ENCODE assay signal across 9 cellular contexts in genomic region chr11:765025-765801, GRCh38. TPM values are rescaled to one million over a fixed set of nuclear protein-coding genes. Genes with fewer than 3 reads are reported as not detected.
DNase-seq lines count a peak whose midpoint lies in the region; ATAC-seq and TF ChIP-seq lines count a peak whose summit lies in the region.
"Had no signal": no experiment of that assay in that cellular context is flagged by ENCODE, and none has a peak within 500 bp of the region (broad histone marks: within the 10 kb centered on the region; RNA-seq: fewer than 3 reads in every experiment).

No MANE protein-coding gene starts in this region.

- no peaks in the 10 kb centered on the region for H3K4me1 ChIP-seq in right cardiac atrium (ENCODE audit: control insufficient read depth, insufficient read depth, low read length)

- peak overlapping the region; percentile 65 for H3K27ac Mint-ChIP-seq in HFFc6

- H3K4me3 Mint-ChIP-seq in HFFc6: no peak overlapping the region; the same call in 1 of the 2 replicates

- no peaks in the 10 kb centered on the region; the same call in 1 of the 2 replicates for H3K9me3 Mint-ChIP-seq in HFFc6

- ATAC-seq in right cardiac atrium (peak; percentile 43 to 54), GM19455 (IDR thresholded peaks at IDR 0.05; ENCODE audit: unreplicated experiment) (no peak)

- DNase-seq in CD1c-positive myeloid dendritic cell (ENCODE audit: extremely low spot score): peak; percentile 64
- DNase-seq in HFFc6: peak; percentile 44
- peak; percentile 42 for DNase-seq in SW480 (ENCODE audit: low spot score)
- peak; percentile 33 for DNase-seq in amniotic epithelial cell (ENCODE audit: low read depth)
- DNase-seq in right cardiac atrium: peak; percentile 52 to 82 (median 79)
- peak; percentile 56 for DNase-seq in stimulated activated CD4-positive, alpha-beta T cell treated with anti-CD3 and anti-CD28 coated beads, Interleukin-12 subunit alpha, Interleukin-12 subunit beta, amount 100 ng/mL, for 4 hours
- DNase-seq in LoVo (ENCODE audit: low spot score): no peak

- no peaks in the 10 kb centered on the region for H3K27me3 ChIP-seq in right cardiac atrium (ENCODE audit: control insufficient read depth, insufficient read depth)

- H3K27me3 Mint-ChIP-seq in HFFc6 (ENCODE audit: insufficient read depth): peaks cover 16% of the 10 kb centered on the region

- peaks cover 17% of the 10 kb centered on the region for H3K4me1 Mint-ChIP-seq in HFFc6 (ENCODE audit: low read depth)

- H3K36me3 Mint-ChIP-seq in HFFc6 (ENCODE audit: low read depth): peaks cover 8% of the 10 kb centered on the region; the same call in 1 of the 2 replicates

- TF ChIP-seq CTCF in HFFc6 (IDR thresholded peaks at IDR 0.05): peak; percentile 80

- no peaks in the 10 kb centered on the region for H3K9me3 ChIP-seq in right cardiac atrium (ENCODE audit: control insufficient read depth, low read length)

- WGBS in right cardiac atrium: 70% methylated on average over 19 of the region's 19 CpGs

- H3K4me3 ChIP-seq in right cardiac atrium (ENCODE audit: low read length): no peak overlapping the region
- H3K4me3 ChIP-seq: skin epidermis had no signal

- intact Hi-C loops in right cardiac atrium (cut with DNase I): no loop called here

- H3K27ac ChIP-seq in right cardiac atrium (ENCODE audit: low read length): no peak overlapping the region

RNA-seq across cellular contexts. Expression of gene GATD1, which starts 12.1 kb away (rescaled TPM):
- 10 to 100 TPM; 61.0 to 72.7 (median 68.1) TPM for total RNA-seq in HFFc6 (2021; fragmentation: NEBNext Ultra II Directional; extraction: Animal tissue kit (Norgen Biotek cat#: 25700))
- total RNA-seq in right cardiac atrium: 10 to 100 TPM; 30.0 to 34.5 (median 30.8) TPM
- 26.7 TPM for polyA plus RNA-seq in right cardiac atrium

RNA-seq across cellular contexts. Expression of gene TALDO1, which starts 17.9 kb away (rescaled TPM):
- 100 to 1,000 TPM; 230 to 351 (median 300) TPM for total RNA-seq in HFFc6 (2021; fragmentation: NEBNext Ultra II Directional; extraction: Animal tissue kit (Norgen Biotek cat#: 25700))
- 10 to 100 TPM; 84.7 to 99.9 (median 94.9) TPM for total RNA-seq in right cardiac atrium
- 82.3 TPM for polyA plus RNA-seq in right cardiac atrium

RNA-seq across cellular contexts. Expression of gene CEND1, which starts 24.7 kb away (rescaled TPM):
- total RNA-seq in HFFc6 (2021; fragmentation: NEBNext Ultra II Directional; extraction: Animal tissue kit (Norgen Biotek cat#: 25700)): 10 to 100 TPM in 5 of 6 experiments, 1 to 10 TPM in 1; 8.2 to 12.2 (median 11.0) TPM
- total RNA-seq in right cardiac atrium: under 1 TPM in 3 of 4 donors, not detected in 1; 0.15 to 0.37 (median 0.28) TPM
- 0.59 TPM for polyA plus RNA-seq in right cardiac atrium

RNA-seq across cellular contexts. Expression of gene SLC25A22, which starts 32.9 kb away (rescaled TPM):
- total RNA-seq in HFFc6 (2021; fragmentation: NEBNext Ultra II Directional; extraction: Animal tissue kit (Norgen Biotek cat#: 25700)): 10 to 100 TPM; 39.7 to 47.3 (median 42.9) TPM
- total RNA-seq in right cardiac atrium: 1 to 10 TPM; 3.8 to 9.0 (median 6.5) TPM
- 4.1 TPM for polyA plus RNA-seq in right cardiac atrium

RNA-seq across cellular contexts. Expression of gene PIDD1, which starts 39.8 kb away (rescaled TPM):
- total RNA-seq in HFFc6 (2021; fragmentation: NEBNext Ultra II Directional; extraction: Animal tissue kit (Norgen Biotek cat#: 25700)): 10 to 100 TPM; 11.0 to 15.9 (median 13.7) TPM
- 1 to 10 TPM; 5.6 to 9.6 (median 8.9) TPM for total RNA-seq in right cardiac atrium
- 10.4 TPM for polyA plus RNA-seq in right cardiac atrium

Comparison
In these comparisons a context has a peak if more than half of its experiments do, and no peak if none do; other contexts are left out.
1. RNA of gene CEND1, which starts 24.7 kb away (total RNA-seq): 8.2 to 12.2 TPM in HFFc6; 0.15 to 0.37 TPM in right cardiac atrium; every median in the first group is over 4 times any median in the second.